ENCODE assay signal across 21 cellular contexts in the genomic region with DNA sequence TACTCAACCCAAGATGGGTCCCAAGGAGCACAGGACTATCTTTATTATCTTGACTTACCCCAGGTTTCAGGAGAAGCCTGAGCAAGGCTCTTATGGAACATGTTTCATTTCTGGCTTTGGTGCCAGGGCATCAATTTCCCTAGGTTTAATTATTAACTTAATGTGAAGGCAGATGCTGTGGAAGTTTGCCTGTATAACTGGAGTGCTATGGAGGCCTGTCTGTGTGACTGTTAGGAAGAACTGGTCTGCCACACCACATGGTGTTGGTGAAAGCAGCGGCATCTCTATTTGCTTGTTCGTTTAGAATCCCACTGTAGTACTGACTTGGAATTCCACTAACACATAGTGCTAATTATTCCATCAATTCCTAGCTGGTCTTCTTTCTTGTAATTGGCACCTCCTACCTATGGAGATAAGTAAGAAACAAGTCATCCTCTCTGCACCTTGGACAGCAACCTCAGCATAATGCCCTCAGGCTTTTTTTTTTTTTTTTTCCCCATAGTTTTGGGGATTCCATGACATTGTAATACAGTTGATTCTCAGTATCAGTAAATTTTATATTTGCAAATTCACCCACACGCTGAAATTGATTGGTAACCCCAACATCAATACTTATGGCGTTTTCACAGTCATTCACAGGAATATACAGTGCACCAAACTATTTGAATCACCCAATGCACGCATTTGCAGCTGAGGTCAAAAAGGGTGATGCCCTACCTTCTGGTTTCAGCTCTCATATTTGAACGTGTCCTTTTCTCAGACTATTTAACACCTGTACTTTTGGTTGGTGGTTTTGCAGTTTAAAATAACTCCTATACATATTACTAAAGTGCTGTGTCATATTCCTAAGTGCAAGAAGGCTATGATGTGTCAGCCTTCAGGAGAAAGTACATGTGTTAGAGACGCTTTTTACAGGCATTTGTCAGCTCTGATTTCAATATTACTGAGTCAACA.
"Had no signal": no experiment of that assay in that cellular context is flagged by ENCODE, and none has a peak within 500 bp of the region (broad histone marks: within the 10 kb centered on the region; RNA-seq: fewer than 3 reads in every experiment).

No MANE protein-coding gene starts in this region.

- FAIRE-seq: colon, keratinocyte had no signal

- DNase-seq: activated CD4-positive, alpha-beta T cell treated with anti-CD3 and anti-CD28 coated beads, Interleukin-2, amount 10 ng/mL, durations not matched to agents 7 days and 5 days; activated CD4-positive, CD25-positive, alpha-beta regulatory T cell; activated CD8-positive, alpha-beta T cell treated with anti-CD3 and anti-CD28 coated beads, Interleukin-2, amount 10 ng/mL, durations not matched to agents 7 days and 5 days; activated effector memory CD4-positive, alpha-beta T cell treated with Interleukin-2 at 50 U/mL for 16 hours; activated naive CD4-positive, alpha-beta T cell treated with anti-CD3 and anti-CD28 coated beads, Interleukin-2, amount 10 ng/mL, durations not matched to agents 7 days and 5 days; activated T-cell treated with anti-CD3 and anti-CD28 coated beads, Interleukin-2, amount 50 U/mL, for 4 hours; aorta; brain microvascular endothelial cell; central memory CD4-positive, alpha-beta T cell; foreskin melanocyte; glutamatergic neuron; hippocampal formation; left ventricle myocardium inferior; mammary epithelial cell; nephron progenitor cell; occipital lobe; stimulated activated naive CD8-positive, alpha-beta T cell treated with anti-CD3 and anti-CD28 coated beads, Interleukin-15, amount 100 ng/mL, for 72 hours had no signal

- H3K27me3 ChIP-seq: brain microvascular endothelial cell had no signal

- H3K4me1 ChIP-seq: left ventricle myocardium inferior had no signal

- H3K36me3 Mint-ChIP-seq: activated naive CD4-positive, alpha-beta T cell treated with anti-CD3 and anti-CD28 coated beads, Interleukin-2, amount 10 ng/mL, durations not matched to agents 7 days and 5 days; type B pancreatic cell had no signal

- H3K9me3 Mint-ChIP-seq: activated CD4-positive, alpha-beta T cell treated with anti-CD3 and anti-CD28 coated beads, Interleukin-2, amount 10 ng/mL, durations not matched to agents 7 days and 5 days; activated T-cell treated with anti-CD3 and anti-CD28 coated beads, Interleukin-2, amount 50 U/mL, for 4 hours; nephron progenitor cell; stimulated activated naive CD8-positive, alpha-beta T cell treated with anti-CD3 and anti-CD28 coated beads, Interleukin-15, amount 100 ng/mL, for 72 hours had no signal

- ATAC-seq: activated CD8-positive, alpha-beta T cell treated with anti-CD3 and anti-CD28 coated beads, Interleukin-2, amount 10 ng/mL, durations not matched to agents 7 days and 5 days; activated T-cell treated with anti-CD3 and anti-CD28 coated beads, Interleukin-2, amount 50 U/mL, for 4 hours; stimulated activated naive CD8-positive, alpha-beta T cell treated with anti-CD3 and anti-CD28 coated beads, Interleukin-15, amount 100 ng/mL, for 72 hours had no signal

- H3K27ac Mint-ChIP-seq: activated CD4-positive, alpha-beta T cell treated with anti-CD3 and anti-CD28 coated beads, Interleukin-2, amount 10 ng/mL, durations not matched to agents 7 days and 5 days; activated CD8-positive, alpha-beta T cell treated with anti-CD3 and anti-CD28 coated beads, Interleukin-2, amount 10 ng/mL, durations not matched to agents 7 days and 5 days; activated naive CD4-positive, alpha-beta T cell treated with anti-CD3 and anti-CD28 coated beads, Interleukin-2, amount 10 ng/mL, durations not matched to agents 7 days and 5 days; nephron progenitor cell; progenitor cell of endocrine pancreas; stimulated activated naive CD8-positive, alpha-beta T cell treated with anti-CD3 and anti-CD28 coated beads, Interleukin-15, amount 100 ng/mL, for 72 hours; type B pancreatic cell had no signal

- H3K9me3 ChIP-seq: left ventricle myocardium inferior had no signal

- H3K27ac ChIP-seq: brain microvascular endothelial cell, left ventricle myocardium inferior had no signal

- H3K4me3 ChIP-seq: left ventricle myocardium inferior had no signal

- H3K36me3 ChIP-seq: brain microvascular endothelial cell, left ventricle myocardium inferior had no signal
